26 cellular contexts compared by ENCODE assay signal in the genomic region with DNA sequence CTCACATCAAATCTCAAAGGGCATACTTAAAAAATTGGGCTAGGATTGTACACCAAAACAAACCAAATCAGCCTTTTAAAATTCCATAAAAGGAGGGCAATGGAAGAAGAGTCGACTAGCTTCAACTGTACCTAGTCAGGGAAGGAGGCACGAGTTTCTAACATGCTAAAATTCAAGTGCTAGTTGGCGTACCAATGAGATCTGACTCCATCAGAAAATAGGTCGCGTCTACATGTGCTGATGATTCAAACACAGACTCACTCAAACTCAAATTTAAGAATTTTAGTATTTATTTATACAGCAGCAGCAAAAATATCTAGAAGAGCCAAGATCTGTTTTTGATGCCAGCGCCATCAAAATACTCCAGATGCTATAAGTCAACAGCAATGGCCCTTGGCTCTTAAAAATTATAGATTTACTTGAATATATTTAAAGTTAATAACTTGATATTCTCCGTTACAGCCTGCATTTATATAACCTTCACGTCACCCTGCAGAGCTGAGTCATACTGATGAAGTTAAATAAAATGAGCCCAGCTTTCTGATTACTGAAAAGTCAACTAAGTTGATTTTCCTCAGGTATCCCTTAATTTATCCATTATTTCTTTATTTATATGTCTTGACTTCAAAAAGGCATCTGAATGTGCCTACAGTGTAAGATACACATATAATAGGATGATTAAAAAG.
A peak's percentile ranks its signal among the peaks of the same experiment; 100 is the strongest.
DNase-seq lines count a peak whose midpoint lies in the region; ATAC-seq and TF ChIP-seq lines count a peak whose summit lies in the region.
"Had no signal": no experiment of that assay in that cellular context is flagged by ENCODE, and none has a peak within 500 bp of the region (broad histone marks: within the 10 kb centered on the region; RNA-seq: fewer than 3 reads in every experiment).

No MANE protein-coding gene starts in this region.

- no peaks in the 10 kb centered on the region for H3K36me3 Mint-ChIP-seq in natural killer cell treated with Interleukin-12 subunit alpha and Interleukin-12 subunit beta and Interleukin-15 and Interleukin-18, amount 100 ng/mL, for 72 hours
- H3K36me3 Mint-ChIP-seq in mesothelial cell of epicardium: peaks cover 28% of the 10 kb centered on the region
- H3K36me3 Mint-ChIP-seq: CD4-positive, alpha-beta memory T cell; IgD-negative memory B cell had no signal

- H3K27ac Mint-ChIP-seq in natural killer cell treated with Interleukin-12 subunit alpha and Interleukin-12 subunit beta and Interleukin-15 and Interleukin-18, amount 100 ng/mL, for 72 hours: no peak overlapping the region
- no peak overlapping the region for H3K27ac Mint-ChIP-seq in mesothelial cell of epicardium
- H3K27ac Mint-ChIP-seq: HFFc6, IgD-negative memory B cell had no signal

- H3K4me1 Mint-ChIP-seq in natural killer cell treated with Interleukin-12 subunit alpha and Interleukin-12 subunit beta and Interleukin-15 and Interleukin-18, amount 100 ng/mL, for 72 hours (ENCODE audit: low read depth in 2 of 2): no peaks in the 10 kb centered on the region
- H3K4me1 Mint-ChIP-seq in mesothelial cell of epicardium: no peaks in the 10 kb centered on the region
- H3K4me1 Mint-ChIP-seq: IgD-negative memory B cell had no signal

- no peak for ATAC-seq in natural killer cell treated with Interleukin-12 subunit alpha and Interleukin-12 subunit beta and Interleukin-15 and Interleukin-18, amount 100 ng/mL, for 72 hours
- no peak for ATAC-seq in GM18870 (IDR thresholded peaks at IDR 0.05; ENCODE audit: unreplicated experiment)
- ATAC-seq: A549, GM23338 had no signal

- H3K4me3 Mint-ChIP-seq in natural killer cell treated with Interleukin-12 subunit alpha and Interleukin-12 subunit beta and Interleukin-15 and Interleukin-18, amount 100 ng/mL, for 72 hours: no peak overlapping the region
- no peak overlapping the region for H3K4me3 Mint-ChIP-seq in mesothelial cell of epicardium
- H3K4me3 Mint-ChIP-seq: CD4-positive, alpha-beta memory T cell; GM23338; HFFc6; IgD-negative memory B cell had no signal

- no peaks in the 10 kb centered on the region for H3K9me3 ChIP-seq in muscle layer of colon (ENCODE audit: low read length)
- H3K9me3 ChIP-seq: A549, HAP-1, Peyer's patch had no signal

- no peaks in the 10 kb centered on the region for H3K27me3 ChIP-seq in muscle layer of colon (ENCODE audit: control insufficient read depth in 1 of 2, insufficient read depth in 2 of 2, low read length in 2 of 2)
- H3K27me3 ChIP-seq: Peyer's patch had no signal

- TF ChIP-seq CTCF in mesothelial cell of epicardium (IDR thresholded peaks at IDR 0.05; ENCODE audit: unreplicated experiment): no peak

- no peak overlapping the region for H3K4me3 ChIP-seq in muscle layer of colon (ENCODE audit: low read depth in 1 of 2, low read length in 2 of 2)
- H3K4me3 ChIP-seq: A549, GM23338, HAP-1, Peyer's patch had no signal

- peak in 10 of 61 donors; percentile 18 to 80 (median 36) for DNase-seq in caudate nucleus (lab: John Stamatoyannopoulos, UW)
- peak; percentile 30 for DNase-seq in fibroblast of peridontal ligament (ENCODE audit: extremely low read depth)
- DNase-seq in natural killer cell treated with Interleukin-12 subunit alpha and Interleukin-12 subunit beta and Interleukin-15 and Interleukin-18, amount 100 ng/mL, for 72 hours (ENCODE audit: low spot score): no peak
- DNase-seq in kidney glomerular epithelial cell (lab: John Stamatoyannopoulos, UW): no peak
- no peak for DNase-seq in mesothelial cell of epicardium (ENCODE audit: low spot score in 2 of 2, unreplicated experiment in 2 of 2)
- DNase-seq: C1 segment of cervical spinal cord; CD4-positive, alpha-beta memory T cell; COR-L47; DMS53; HFFc6; MM.1S; NCI-H1048; NCI-H1417; NCI-H1694 treated with DMSO at 0.1 percent for 48 hours; NCI-H2081; NCI-H226; NCI-H510A; Peyer's patch; SHP77 treated with DMSO at 0.1 percent for 48 hours had no signal

- peak overlapping the region; percentile 59 for H3K27ac ChIP-seq in caudate nucleus (ENCODE audit: low read depth, low read length)
- peak overlapping the region; percentile 42 for H3K27ac ChIP-seq in muscle layer of colon (ENCODE audit: low read depth, low read length)
- H3K27ac ChIP-seq: KMS-11, Peyer's patch had no signal

- H3K27me3 Mint-ChIP-seq in natural killer cell treated with Interleukin-12 subunit alpha and Interleukin-12 subunit beta and Interleukin-15 and Interleukin-18, amount 100 ng/mL, for 72 hours: no peaks in the 10 kb centered on the region
- H3K27me3 Mint-ChIP-seq in mesothelial cell of epicardium (ENCODE audit: low read depth): no peaks in the 10 kb centered on the region
- H3K27me3 Mint-ChIP-seq: CD4-positive, alpha-beta memory T cell had no signal

- no peaks in the 10 kb centered on the region for H3K36me3 ChIP-seq in muscle layer of colon (ENCODE audit: insufficient read depth, low read length)
- H3K36me3 ChIP-seq: HAP-1, Peyer's patch had no signal

- H3K9me3 Mint-ChIP-seq in natural killer cell treated with Interleukin-12 subunit alpha and Interleukin-12 subunit beta and Interleukin-15 and Interleukin-18, amount 100 ng/mL, for 72 hours: peaks cover 4% of the 10 kb centered on the region
- peaks cover 10% of the 10 kb centered on the region for H3K9me3 Mint-ChIP-seq in mesothelial cell of epicardium
- H3K9me3 Mint-ChIP-seq: CD4-positive, alpha-beta memory T cell; GM23338; HFFc6 had no signal

- H3K9ac ChIP-seq in muscle layer of colon (ENCODE audit: low read length): no peak overlapping the region
- H3K9ac ChIP-seq: KMS-11 had no signal

- H3K4me1 ChIP-seq in muscle layer of colon (ENCODE audit: insufficient read depth, low read length): peaks cover 10% of the 10 kb centered on the region
- H3K4me1 ChIP-seq: HAP-1, Peyer's patch had no signal
